ENCODE assay signal across 8 cellular contexts in the genomic region with DNA sequence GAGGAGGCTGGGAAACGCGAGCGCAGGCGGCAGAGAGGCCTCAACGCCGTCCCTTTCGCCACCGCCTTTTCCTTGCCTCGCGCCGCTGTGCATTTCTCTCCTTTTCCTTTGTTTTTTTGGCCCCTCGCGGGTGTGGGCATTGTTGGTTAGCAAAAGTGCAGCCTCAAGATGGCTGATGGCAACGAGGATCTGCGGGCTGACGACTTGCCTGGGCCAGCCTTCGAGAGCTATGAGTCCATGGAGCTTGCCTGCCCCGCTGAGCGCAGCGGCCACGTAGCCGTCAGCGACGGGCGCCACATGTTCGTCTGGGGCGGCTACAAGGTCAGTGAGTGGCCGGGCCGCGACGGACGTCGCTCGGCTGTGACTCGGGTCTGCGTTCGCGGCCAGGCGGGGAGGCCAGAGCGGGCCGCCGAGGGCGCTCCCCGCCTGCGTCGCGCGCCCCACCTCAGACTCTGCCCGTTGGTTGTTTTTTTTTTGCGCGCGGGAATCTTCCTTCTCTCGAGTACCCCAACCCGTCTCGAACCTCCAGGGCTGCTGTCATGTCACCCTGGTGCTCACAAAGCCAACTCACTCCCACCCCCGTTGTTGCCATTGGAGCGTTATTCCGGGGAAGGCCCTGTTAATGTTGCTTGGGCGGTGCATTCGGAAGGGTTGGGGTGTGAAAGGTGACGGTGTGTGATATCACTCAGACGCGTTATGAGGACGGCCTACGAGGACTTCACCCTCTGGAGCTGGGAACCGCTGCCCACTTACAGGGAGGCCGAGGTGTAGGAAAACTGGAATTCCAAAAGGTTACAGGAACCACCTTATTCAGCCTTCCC. TPM values are rescaled to one million over a fixed set of nuclear protein-coding genes. Genes with fewer than 3 reads are reported as not detected.
DNase-seq lines count a peak whose midpoint lies in the region; ATAC-seq and TF ChIP-seq lines count a peak whose summit lies in the region.

No MANE protein-coding gene starts in this region.

- DNase-seq in NCI-H1417 (lab: John Stamatoyannopoulos, UW), result peak; percentile 50 to 89 (median 85)
- no peak for DNase-seq in NCI-H1417 treated with DMSO at 0.1 percent for 48 hours (lab: John Stamatoyannopoulos, UW)
- peak; percentile 38 for DNase-seq in NCI-H146 treated with DMSO at 0.1 percent for 48 hours (lab: John Stamatoyannopoulos, UW; ENCODE audit: unreplicated experiment)
- peak; percentile 57 for DNase-seq in activated CD4-positive, alpha-beta T cell treated with anti-CD3 and anti-CD28 coated beads, Interleukin-2, amount 50 U/mL, for 1 hour
- DNase-seq in dermis microvascular lymphatic vessel endothelial cell (ENCODE audit: low read depth in 2 of 2), result peak; percentile 53 to 81
- peak in 1 of 2 donors; percentile 70 for DNase-seq in lower leg skin (ENCODE audit: low spot score in 2 of 2)
- DNase-seq in stimulated activated CD4-positive, alpha-beta T cell treated with anti-CD3 and anti-CD28 coated beads, Interleukin-4, amount 100 ng/mL, for 48 hours (ENCODE audit: low read depth in 2 of 2), result peak; percentile 60 to 74

- no peak for TF ChIP-seq CTCF in lower leg skin (IDR thresholded peaks at IDR 0.05)

- ATAC-seq in HG02759 (IDR thresholded peaks at IDR 0.05; ENCODE audit: unreplicated experiment), result peak; percentile 26

- intact Hi-C loops in lower leg skin (cut with DNase I; ENCODE audit: low total_unique reads), result loop anchor here (10.0 kb wide), 1 partner anchor 134 kb away; a partner anchor contains a TSS

- TF ChIP-seq POLR2A in lower leg skin (IDR thresholded peaks at IDR 0.05), result no peak

- peak overlapping the region; percentile 99 for H3K4me3 ChIP-seq in lower leg skin (ENCODE audit: low read depth, poor library complexity, severe bottlenecking)

- 0% methylated on average over 48 to 55 of the region's 67 CpGs for WGBS in lower leg skin, 2 donors

RNA-seq across cellular contexts. Expression of a gene that starts 0.6 kb away (rescaled TPM):
- total RNA-seq in dermis microvascular lymphatic vessel endothelial cell, result 67.7 and 74.0 TPM in 2 replicates
- total RNA-seq in lower leg skin, result 10 to 100 TPM; 58.9 to 89.1 (median 65.2) TPM
